21 cellular contexts compared by ENCODE assay signal in the genomic region with DNA sequence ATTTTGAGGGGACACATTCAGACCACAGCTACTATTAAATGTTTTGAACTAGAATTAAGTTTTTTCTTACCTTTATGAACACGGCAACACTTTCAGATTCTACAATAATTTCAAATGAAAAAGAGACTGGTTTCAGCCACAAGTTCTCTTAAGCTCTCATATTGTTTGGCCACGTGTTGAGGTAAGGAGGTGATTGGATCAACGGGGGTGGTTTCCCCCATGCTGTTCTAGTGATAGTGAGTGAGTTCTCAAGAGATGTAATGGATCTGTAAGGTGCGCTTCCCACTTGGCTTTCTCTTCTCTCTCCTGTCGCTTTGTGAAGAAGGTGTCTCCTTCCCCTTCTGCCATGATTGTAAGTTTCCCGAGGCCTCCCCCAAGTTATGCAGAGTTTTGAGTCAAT.
"Had no signal": no experiment of that assay in that cellular context is flagged by ENCODE, and none has a peak within 500 bp of the region (broad histone marks: within the 10 kb centered on the region; RNA-seq: fewer than 3 reads in every experiment).

No MANE protein-coding gene starts in this region.

- H3K27ac ChIP-seq: coronary artery, dorsolateral prefrontal cortex, esophagus squamous epithelium, gastrocnemius medialis, heart right ventricle, left lung, lower lobe of right lung had no signal

- ATAC-seq: gastrocnemius medialis, heart right ventricle, left cardiac atrium, left lung, left ventricle myocardium superior, lower lobe of right lung, mucosa of descending colon had no signal

- H3K36me3 Mint-ChIP-seq: mesothelial cell of epicardium, naive B cell had no signal

- DNase-seq: dermis blood vessel endothelial cell; dorsolateral prefrontal cortex; effector CD4-positive, alpha-beta T cell; effector memory CD4-positive, alpha-beta T cell; esophagus squamous epithelium; foreskin fibroblast; foreskin melanocyte; gastrocnemius medialis; glutamatergic neuron; head of caudate nucleus; heart right ventricle; hippocampal formation; left cardiac atrium; left lung; left ventricle myocardium superior; lower lobe of right lung; mesenchymal stem cell; mucosa of descending colon; naive B cell had no signal

- H3K4me1 ChIP-seq: esophagus squamous epithelium, gastrocnemius medialis, heart right ventricle, left lung, lower lobe of right lung had no signal

- H3K27me3 Mint-ChIP-seq: naive B cell had no signal

- H3K36me3 ChIP-seq: esophagus squamous epithelium, gastrocnemius medialis, heart right ventricle, left lung, lower lobe of right lung had no signal

- H3K27me3 ChIP-seq: dorsolateral prefrontal cortex, esophagus squamous epithelium, gastrocnemius medialis, heart right ventricle, left lung had no signal

- H3K4me3 Mint-ChIP-seq: mesothelial cell of epicardium, naive B cell had no signal

- H3K4me3 ChIP-seq: coronary artery, dorsolateral prefrontal cortex, esophagus squamous epithelium, gastrocnemius medialis, heart right ventricle, left lung, lower lobe of right lung, mucosa of descending colon had no signal

- H3K9me3 ChIP-seq: esophagus squamous epithelium, gastrocnemius medialis, heart right ventricle, left lung, lower lobe of right lung, mucosa of descending colon had no signal
